Comparison of ENCODE assay signal across 8 cellular contexts in genomic region chr3:184186184-184186901, GRCh38. TPM values are rescaled to one million over a fixed set of nuclear protein-coding genes. Genes with fewer than 3 reads are reported as not detected.
DNase-seq lines count a peak whose midpoint lies in the region; ATAC-seq and TF ChIP-seq lines count a peak whose summit lies in the region.

Gene ABCF3, plus strand, starts transcription at chr3:184186199. Its CDS starts 9 bp downstream, at chr3:184186208.

- intact Hi-C loops in body of pancreas (cut with DNase I): no loop called here

- peak within 1 kb of the TSS; percentile 31 to 91 for H3K4me3 ChIP-seq in body of pancreas

- peak; percentile 18 for DNase-seq in GF-D8 (lab: John Stamatoyannopoulos, UW)
- DNase-seq in LHCN-M2 (ENCODE audit: low read depth): peak; percentile 35
- DNase-seq in body of pancreas: peak in 2 of 4 donors; percentile 55 to 58
- DNase-seq in iris pigment epithelial cell (ENCODE audit: low read depth): peak; percentile 52
- no peak for DNase-seq in stimulated activated naive CD8-positive, alpha-beta T cell treated with anti-CD3 and anti-CD28 coated beads, Interleukin-15, Interleukin-2, amounts not matched to agents 100 U/mL and 50 U/mL, for 24 hours
- DNase-seq in activated CD4-positive, alpha-beta T cell treated with anti-CD3 and anti-CD28 coated beads for 1 hour: no peak

- H3K36me3 ChIP-seq in body of pancreas (replicated peaks in 1 of 2; ENCODE audit: insufficient read depth in 1 of 2, low read depth in 2 of 2): peaks cover 16 to 44% of the 10 kb centered on the region in 2 donors

- peaks cover 21% of the 10 kb centered on the region for H3K4me1 ChIP-seq in body of pancreas

- H3K9me3 ChIP-seq in body of pancreas: no peaks in the 10 kb centered on the region

- 0 to 1% methylated on average over 42 to 45 of the region's 45 CpGs for WGBS in body of pancreas, 2 donors

- peak within 1 kb of the TSS; percentile 69 to 84 (median 81) for H3K27ac ChIP-seq in body of pancreas

- H3K27me3 ChIP-seq in body of pancreas: no peaks in the 10 kb centered on the region

- peak; percentile 22 for ATAC-seq in GM21529 (IDR thresholded peaks at IDR 0.05; ENCODE audit: unreplicated experiment)
- peak; percentile 18 for ATAC-seq in body of pancreas
- peak; percentile 10 for ATAC-seq in stimulated activated naive CD8-positive, alpha-beta T cell treated with anti-CD3 and anti-CD28 coated beads, Interleukin-15, Interleukin-2, amounts not matched to agents 100 U/mL and 50 U/mL, for 24 hours
- ATAC-seq in GM18517 (IDR thresholded peaks at IDR 0.05; ENCODE audit: unreplicated experiment): no peak

- TF ChIP-seq POLR2A in body of pancreas (IDR thresholded peaks at IDR 0.05): peak; percentile 39 to 89 (median 79)

- no peak for TF ChIP-seq CTCF in body of pancreas (IDR thresholded peaks at IDR 0.05)

RNA-seq across cellular contexts. Expression of gene ABCF3, which starts in this region (rescaled TPM):
- total RNA-seq in LHCN-M2 (2014; rRNA removed) (34.8 and 45.4 TPM in 2 replicates), body of pancreas (10 to 100 TPM; 41.8 to 46.1 TPM)
- polyA plus RNA-seq in LHCN-M2 (2012): 40.7 TPM

Comparison
In these comparisons a context has a peak if more than half of its experiments do, and no peak if none do; other contexts are left out.
1. DNase-seq: peak in GF-D8 (single experiment), LHCN-M2 (single experiment) and iris pigment epithelial cell (single experiment); none in stimulated activated naive CD8-positive, alpha-beta T cell treated with anti-CD3 and anti-CD28 coated beads, Interleukin-15, Interleukin-2, amounts not matched to agents 100 U/mL and 50 U/mL, for 24 hours (single experiment) and activated CD4-positive, alpha-beta T cell treated with anti-CD3 and anti-CD28 coated beads for 1 hour (single experiment).